Comparison of ENCODE assay signal across 9 cellular contexts in genomic region chr3:42501321-42501680, GRCh38. TPM values are rescaled to one million over a fixed set of nuclear protein-coding genes. Genes with fewer than 3 reads are reported as not detected.
DNase-seq lines count a peak whose midpoint lies in the region; ATAC-seq and TF ChIP-seq lines count a peak whose summit lies in the region.
"Had no signal": no experiment of that assay in that cellular context is flagged by ENCODE, and none has a peak within 500 bp of the region (broad histone marks: within the 10 kb centered on the region; RNA-seq: fewer than 3 reads in every experiment).

No MANE protein-coding gene starts in this region.

- H3K9me3 ChIP-seq in right lobe of liver (no peaks in the 10 kb centered on the region), tibial artery (no peaks in the 10 kb centered on the region)

- TF ChIP-seq POLR2A in right lobe of liver (IDR thresholded peaks at IDR 0.05): no peak
- no peak for TF ChIP-seq POLR2A in GM18505 (IDR thresholded peaks at IDR 0.05; ENCODE audit: borderline replicate concordance, extremely low read depth, insufficient read depth, insufficient read length)

- H3K27me3 Mint-ChIP-seq in activated T-cell treated with anti-CD3 and anti-CD28 coated beads, Interleukin-2, amount 50 U/mL, for 4 hours (ENCODE audit: low read depth): peaks cover 26% of the 10 kb centered on the region
- H3K27me3 Mint-ChIP-seq in activated naive CD8-positive, alpha-beta T cell treated with anti-CD3 and anti-CD28 coated beads, Interleukin-2, amount 50 U/mL, for 24 hours: peaks cover 23% of the 10 kb centered on the region

- 11% methylated on average over 16 of the region's 27 CpGs for WGBS in right lobe of liver (ENCODE audit: insufficient coverage, low coverage, low lambda C conversion rate, missing lambda C conversion rate)

- H3K4me3 ChIP-seq in right lobe of liver (peak overlapping the region; percentile 35 to 42 (median 39)), tibial artery (peak overlapping the region; percentile 51 to 68)

- peak in 1 of 2 donors; percentile 3 for ATAC-seq in activated T-cell treated with anti-CD3 and anti-CD28 coated beads, Interleukin-2, amount 50 U/mL, for 4 hours
- ATAC-seq in activated naive CD8-positive, alpha-beta T cell treated with anti-CD3 and anti-CD28 coated beads, Interleukin-2, amount 50 U/mL, for 24 hours: no peak
- ATAC-seq in right lobe of liver (no peak), HG02798 (IDR thresholded peaks at IDR 0.05; ENCODE audit: poor library complexity, unreplicated experiment) (no peak), GM18505 (IDR thresholded peaks at IDR 0.05; ENCODE audit: unreplicated experiment) (no peak)

- H3K27ac Mint-ChIP-seq in activated naive CD8-positive, alpha-beta T cell treated with anti-CD3 and anti-CD28 coated beads, Interleukin-2, amount 50 U/mL, for 24 hours: no peak overlapping the region

- peak overlapping the region; percentile 80 for H3K4me3 Mint-ChIP-seq in activated T-cell treated with anti-CD3 and anti-CD28 coated beads, Interleukin-2, amount 50 U/mL, for 4 hours
- H3K4me3 Mint-ChIP-seq in activated naive CD8-positive, alpha-beta T cell treated with anti-CD3 and anti-CD28 coated beads, Interleukin-2, amount 50 U/mL, for 24 hours: peak overlapping the region; percentile 88

- no peaks in the 10 kb centered on the region for H3K36me3 Mint-ChIP-seq in activated T-cell treated with anti-CD3 and anti-CD28 coated beads, Interleukin-2, amount 50 U/mL, for 4 hours (ENCODE audit: insufficient read depth)
- H3K36me3 Mint-ChIP-seq in activated naive CD8-positive, alpha-beta T cell treated with anti-CD3 and anti-CD28 coated beads, Interleukin-2, amount 50 U/mL, for 24 hours (ENCODE audit: low read depth): no peaks in the 10 kb centered on the region

- H3K9me3 Mint-ChIP-seq in activated T-cell treated with anti-CD3 and anti-CD28 coated beads, Interleukin-2, amount 50 U/mL, for 4 hours: no peaks in the 10 kb centered on the region
- no peaks in the 10 kb centered on the region for H3K9me3 Mint-ChIP-seq in activated naive CD8-positive, alpha-beta T cell treated with anti-CD3 and anti-CD28 coated beads, Interleukin-2, amount 50 U/mL, for 24 hours

- intact Hi-C loops in right lobe of liver (cut with DNase I): no loop called here
- intact Hi-C loops in tibial artery (cut with DNase I; ENCODE audit: low total_unique reads): loop anchor here (5.0 kb wide), 2 partner anchors 46 to 251 kb away; no protein-coding TSS in a partner anchor

- no peak for DNase-seq in activated T-cell treated with anti-CD3 and anti-CD28 coated beads, Interleukin-2, amount 50 U/mL, for 4 hours
- DNase-seq in activated T-cell treated with anti-CD3 and anti-CD28 coated beads, Interleukin-2, amount 50 U/mL, for 48 hours: no peak
- no peak for DNase-seq in activated naive CD8-positive, alpha-beta T cell treated with anti-CD3 and anti-CD28 coated beads, Interleukin-2, amount 50 U/mL, for 24 hours
- DNase-seq in right lobe of liver: peak in 1 of 3 donors; percentile 45
- DNase-seq in tibial artery: no peak
- no peak for DNase-seq in activated CD8-positive, alpha-beta memory T cell treated with anti-CD3 and anti-CD28 coated beads, Interleukin-2, amount 50 U/mL, for 48 hours

- H3K36me3 ChIP-seq in right lobe of liver: no peaks in the 10 kb centered on the region
- H3K36me3 ChIP-seq in tibial artery: no peaks in the 10 kb centered on the region

- peaks cover 31% of the 10 kb centered on the region for H3K4me1 Mint-ChIP-seq in activated T-cell treated with anti-CD3 and anti-CD28 coated beads, Interleukin-2, amount 50 U/mL, for 4 hours (ENCODE audit: low read depth)
- peaks cover 18% of the 10 kb centered on the region for H3K4me1 Mint-ChIP-seq in activated naive CD8-positive, alpha-beta T cell treated with anti-CD3 and anti-CD28 coated beads, Interleukin-2, amount 50 U/mL, for 24 hours

- TF ChIP-seq CTCF in right lobe of liver (IDR thresholded peaks at IDR 0.05): no peak
- TF ChIP-seq CTCF in tibial artery (IDR thresholded peaks at IDR 0.05): no peak

- H3K4me1 ChIP-seq in right lobe of liver (peaks cover 0 to 10% (median 5%) of the 10 kb centered on the region in 4 donors), tibial artery (peaks cover 0 to 29% (median 20%) of the 10 kb centered on the region in 4 donors)

- H3K27ac ChIP-seq in right lobe of liver (no peak overlapping the region), tibial artery (peak overlapping the region; percentile 59 to 79)

- H3K27me3 ChIP-seq in right lobe of liver (no peaks in the 10 kb centered on the region), tibial artery (no peaks in the 10 kb centered on the region)

RNA-seq across cellular contexts. Expression of gene VIPR1, which starts 1.1 kb away (rescaled TPM):
- 1 to 10 TPM; 2.2 to 4.7 (median 4.6) TPM for total RNA-seq in activated T-cell treated with anti-CD3 and anti-CD28 coated beads, Interleukin-2, amount 50 U/mL, for 4 hours
- total RNA-seq in right lobe of liver: 10 to 100 TPM in 5 of 6 experiments, 1 to 10 TPM in 1; 1.9 to 34.5 (median 18.2) TPM
- total RNA-seq: HT1080 had no signal

Comparison
In these comparisons a context has a peak if more than half of its experiments do, and no peak if none do; other contexts are left out.
1. H3K27ac ChIP-seq: peak in tibial artery (2 of 2); none in right lobe of liver (0 of 3).